2 cellular contexts compared by ENCODE assay signal in genomic region chr11:12853325-12853651, GRCh38.
A peak's percentile ranks its signal among the peaks of the same experiment; 100 is the strongest.
TF ChIP-seq lines count a peak whose summit lies in the region.

No MANE protein-coding gene starts in this region.

TF ChIP-seq in K562, 482 proteins besides CTCF, POLR2A, EP300 and RAD21:
- TF ChIP-seq PML (IDR thresholded peaks at IDR 0.05; ENCODE audit: low read length): no peak
- no peak for TF ChIP-seq CEBPG (CRISPR knock-in tag; IDR thresholded peaks at IDR 0.05)
- 0 out of 4 replicates have a peak, but pooled peaks of 1 of the 2 experiments have one; percentile 26 for TF ChIP-seq CEBPG (tag; conservative IDR thresholded peaks at IDR 0.05 in 1 of 2, IDR thresholded peaks at IDR 0.05 in 1 of 2)
- TF ChIP-seq ATF6 (CRISPR knock-in tag; IDR thresholded peaks at IDR 0.05): no peak
- no peak for TF ChIP-seq SETDB1 (IDR thresholded peaks at IDR 0.05; ENCODE audit: low read length)
- no peak for TF ChIP-seq ZNF274 (IDR thresholded peaks at IDR 0.05; ENCODE audit: borderline replicate concordance, low read depth, low read length)
- no peak for TF ChIP-seq SMARCC2 (IDR thresholded peaks at IDR 0.05; ENCODE audit: low read depth)
- no peak for TF ChIP-seq SRSF1 (IDR thresholded peaks at IDR 0.05; ENCODE audit: low read depth, low read length)
- no peak for TF ChIP-seq ZNF586 (CRISPR knock-in tag; conservative IDR thresholded peaks at IDR 0.05)
- no peak for TF ChIP-seq CUX1 (CRISPR knock-in tag; IDR thresholded peaks at IDR 0.05)
- TF ChIP-seq FOXJ2 (tag; IDR thresholded peaks at IDR 0.05): peak; percentile 78; the same call in 1 of the 2 replicates
- no peak for TF ChIP-seq FOXK2 (conservative IDR thresholded peaks at IDR 0.05 in 1 of 2, IDR thresholded peaks at IDR 0.05 in 1 of 2; ENCODE audit: low read depth in 2 of 2)
- 0 out of 2 replicates have a peak, but pooled peaks have one; percentile 64 for TF ChIP-seq PHTF2 (CRISPR knock-in tag; IDR thresholded peaks at IDR 0.05)
- no peak for TF ChIP-seq HEY1 (CRISPR knock-in tag; IDR thresholded peaks at IDR 0.05; ENCODE audit: borderline replicate concordance)
- TF ChIP-seq TFAM (CRISPR knock-in tag; conservative IDR thresholded peaks at IDR 0.05): no peak
- no peak for TF ChIP-seq ZNF212 (CRISPR knock-in tag; IDR thresholded peaks at IDR 0.05)
- no peak for TF ChIP-seq ZNF589 (CRISPR knock-in tag; IDR thresholded peaks at IDR 0.05; ENCODE audit: low read depth)
- no peak for TF ChIP-seq CAMTA2 (CRISPR knock-in tag; conservative IDR thresholded peaks at IDR 0.05)

TF ChIP-seq in SK-N-SH, 30 proteins besides CTCF, POLR2A, EP300 and RAD21:
- TF ChIP-seq NRF1 (IDR thresholded peaks at IDR 0.05; ENCODE audit: low read depth, low read length) (no peak), MEF2A (IDR thresholded peaks at IDR 0.05; ENCODE audit: borderline replicate concordance, low read depth) (no peak), TCF12 (IDR thresholded peaks at IDR 0.05) (no peak), PBX3 (IDR thresholded peaks at IDR 0.05) (no peak), CHD2 (IDR thresholded peaks at IDR 0.05; ENCODE audit: low read length, partially characterized antibody) (no peak), ELF1 (IDR thresholded peaks at IDR 0.05) (no peak), FOSL2 (IDR thresholded peaks at IDR 0.05; ENCODE audit: borderline replicate concordance, low read depth) (no peak), SMC3 (IDR thresholded peaks at IDR 0.05; ENCODE audit: low read depth, low read length) (no peak), JUND (IDR thresholded peaks at IDR 0.05) (no peak), REST (IDR thresholded peaks at IDR 0.05; ENCODE audit: low read depth, low read length) (no peak), RCOR1 (IDR thresholded peaks at IDR 0.05; ENCODE audit: low read length) (no peak), USF2 (IDR thresholded peaks at IDR 0.05; ENCODE audit: borderline replicate concordance, low read depth, low read length) (no peak), RXRA (IDR thresholded peaks at IDR 0.05; ENCODE audit: borderline replicate concordance, low read depth) (no peak), MXI1 (IDR thresholded peaks at IDR 0.05; ENCODE audit: low read depth, low read length) (no peak), GABPA (IDR thresholded peaks at IDR 0.05; ENCODE audit: low read depth) (no peak), FOXJ3 (CRISPR knock-in tag; IDR thresholded peaks at IDR 0.05) (no peak), RFX5 (IDR thresholded peaks at IDR 0.05; ENCODE audit: low read length) (no peak), MAX (IDR thresholded peaks at IDR 0.05; ENCODE audit: low read depth) (no peak), NFIC (IDR thresholded peaks at IDR 0.05; ENCODE audit: borderline replicate concordance) (no peak)
